27 cellular contexts compared by ENCODE assay signal in genomic region chr5:63495225-63495624, GRCh38.
A peak's percentile ranks its signal among the peaks of the same experiment; 100 is the strongest.
DNase-seq lines count a peak whose midpoint lies in the region; ATAC-seq, FAIRE-seq and TF ChIP-seq lines count a peak whose summit lies in the region.
"Had no signal": no experiment of that assay in that cellular context is flagged by ENCODE, and none has a peak within 500 bp of the region (broad histone marks: within the 10 kb centered on the region; RNA-seq: fewer than 3 reads in every experiment).

No MANE protein-coding gene starts in this region.

- no peak for FAIRE-seq in H1 (lab: Jason Lieb, UNC)
- FAIRE-seq: A204.1, GM12878, GM12892, GM18507 had no signal

- peaks cover 5% of the 10 kb centered on the region; the same call in 1 of the 2 replicates for H3F3A ChIP-seq in MM.1S (ENCODE audit: insufficient read depth, low read length)

- H2BK20ac ChIP-seq in H1 (ENCODE audit: low read length) = no peak overlapping the region

- no peak overlapping the region for H3K27ac ChIP-seq in MM.1S (ENCODE audit: low read length)
- no peak overlapping the region for H3K27ac ChIP-seq in H1 (ENCODE audit: low read depth, low read length)
- H3K27ac ChIP-seq in mesendoderm (ENCODE audit: low read depth, low read length) = no peak overlapping the region
- H3K27ac ChIP-seq in foreskin keratinocyte = no peak overlapping the region
- H3K27ac ChIP-seq: BLaER1 had no signal

- H3K23me2 ChIP-seq in H1 (ENCODE audit: low read depth, low read length) = no peaks in the 10 kb centered on the region

- H4K91ac ChIP-seq in H1 (replicated peaks; ENCODE audit: insufficient read length, low read length) = no peak overlapping the region

- H3K36me3 ChIP-seq in MM.1S (replicated peaks; ENCODE audit: insufficient read depth, low read length) (no peaks in the 10 kb centered on the region), H1 (ENCODE audit: control insufficient read depth in 2 of 4, insufficient read depth in 4 of 4, low read length in 3 of 4) (no peaks in the 10 kb centered on the region), mesendoderm (ENCODE audit: control insufficient read depth, insufficient read depth, low read length) (no peaks in the 10 kb centered on the region)
- H3K36me3 ChIP-seq: BE2C, BLaER1 had no signal

- no peak for TF ChIP-seq POLR2A in H1 (IDR thresholded peaks at IDR 0.05; ENCODE audit: control extremely low read depth in 1 of 2, low read depth in 2 of 2, low read length in 2 of 2)

- H3K4me3 ChIP-seq in MM.1S (ENCODE audit: low read length) (no peak overlapping the region), H1 (ENCODE audit: extremely low read depth in 1 of 4, insufficient read depth in 2 of 4, low read depth in 3 of 4, low read length in 4 of 4) (no peak overlapping the region), mesendoderm (ENCODE audit: low read length) (no peak overlapping the region)
- H3K4me3 ChIP-seq: BLaER1, GM12878 had no signal

- H2BK5ac ChIP-seq in H1 (ENCODE audit: low read depth, low read length) (no peak overlapping the region), mesendoderm (ENCODE audit: low read length) (no peak overlapping the region)

- no peak overlapping the region for H2BK12ac ChIP-seq in H1 (ENCODE audit: low read depth, low read length)

- no peaks in the 10 kb centered on the region for H3K79me1 ChIP-seq in H1 (ENCODE audit: low read depth, low read length)
- H3K79me1 ChIP-seq in mesendoderm (ENCODE audit: low read length) = no peaks in the 10 kb centered on the region

- H2BK120ac ChIP-seq in H1 (replicated peaks; ENCODE audit: low read depth, low read length) (no peak overlapping the region), mesendoderm (ENCODE audit: low read depth, low read length) (no peak overlapping the region)

- H3K18ac ChIP-seq in H1 (ENCODE audit: extremely low read depth, low read length) (0 out of 2 replicates have a peak overlapping the region, but pooled peaks have one; percentile 9), mesendoderm (ENCODE audit: low read length) (no peak overlapping the region)

- no peaks in the 10 kb centered on the region for H3K79me2 ChIP-seq in MM.1S (ENCODE audit: low read length)
- H3K79me2 ChIP-seq in H1 (ENCODE audit: control insufficient read depth in 1 of 2, insufficient read depth in 2 of 2, low read length in 2 of 2) = no peaks in the 10 kb centered on the region
- no peaks in the 10 kb centered on the region for H3K79me2 ChIP-seq in mesendoderm (ENCODE audit: control insufficient read depth, insufficient read depth, low read length)

- no peaks in the 10 kb centered on the region for H3K9me3 ChIP-seq in MM.1S (replicated peaks; ENCODE audit: insufficient read depth, low read length)
- H3K9me3 ChIP-seq in H1 (ENCODE audit: insufficient read depth in 2 of 2, low read depth in 1 of 2, low read length in 1 of 2) = no peaks in the 10 kb centered on the region
- H3K9me3 ChIP-seq: BE2C, BLaER1 had no signal

- H3K23ac ChIP-seq in H1 (ENCODE audit: insufficient read length) (no peak overlapping the region), mesendoderm (ENCODE audit: low read length) (no peak overlapping the region)

- no peak overlapping the region for H4K5ac ChIP-seq in H1 (ENCODE audit: insufficient read length, low read depth, low read length)
- no peak overlapping the region for H4K5ac ChIP-seq in mesendoderm (ENCODE audit: low read length)

- no peaks in the 10 kb centered on the region for H3K9me2 ChIP-seq in MM.1S (replicated peaks; ENCODE audit: insufficient read depth, low read length)

- DNase-seq in MM.1S = no peak
- DNase-seq in H1 (ENCODE audit: low read depth in 1 of 2, low spot score in 2 of 2) = no peak
- peak; percentile 38 for DNase-seq in mesendoderm
- no peak for DNase-seq in SHP77 (lab: John Stamatoyannopoulos, UW)
- DNase-seq in foreskin keratinocyte = no peak
- DNase-seq: 8988T; ACHN; BE2C; C1 segment of cervical spinal cord; CD4-positive, alpha-beta memory T cell; CD4-positive, CD25-positive, alpha-beta regulatory T cell; CD8-positive, alpha-beta memory T cell; COR-L47; DMS 273 treated with DMSO at 0.1 percent for 48 hours; DMS153; DMS53; DMS79; DND-41; EL; GDM1 had no signal

- H3K27me3 ChIP-seq in MM.1S (replicated peaks; ENCODE audit: insufficient read depth, low read length) = no peaks in the 10 kb centered on the region
- no peaks in the 10 kb centered on the region for H3K27me3 ChIP-seq in H1 (replicated peaks in 1 of 4; ENCODE audit: control insufficient read depth in 3 of 4, extremely low read depth in 1 of 4, insufficient read depth in 3 of 4, low read length in 3 of 4)
- no peaks in the 10 kb centered on the region for H3K27me3 ChIP-seq in mesendoderm (ENCODE audit: insufficient read depth, low read length, poor library complexity)
- H3K27me3 ChIP-seq in foreskin keratinocyte = no peaks in the 10 kb centered on the region
- H3K27me3 ChIP-seq: BLaER1 had no signal

- no peak for TF ChIP-seq EP300 in H1 (IDR thresholded peaks at IDR 0.05; ENCODE audit: borderline replicate concordance in 1 of 2, low read depth in 2 of 2, low read length in 2 of 2)

- no peak for ATAC-seq in HG03139 (IDR thresholded peaks at IDR 0.05; ENCODE audit: unreplicated experiment)
- no peak for ATAC-seq in foreskin keratinocyte
- ATAC-seq in HG03469 (IDR thresholded peaks at IDR 0.05; ENCODE audit: unreplicated experiment) = no peak
- ATAC-seq: GM12878 had no signal

- CTCF ChIA-PET in H1 (lab: Charles Lee; ENCODE audit: partially characterized antibody) = no interaction called here

- H3K14ac ChIP-seq in H1 (ENCODE audit: insufficient read length) = no peak overlapping the region

- H2AFZ ChIP-seq in MM.1S (ENCODE audit: low read length) (peak overlapping the region; percentile 8; the same call in 1 of the 2 replicates), H1 (ENCODE audit: low read length) (peak overlapping the region; percentile 86)

- H3K4ac ChIP-seq in H1 (replicated peaks; ENCODE audit: insufficient read length, low read depth, low read length) (no peak overlapping the region), mesendoderm (ENCODE audit: low read depth, low read length) (no peak overlapping the region)

- H4K20me1 ChIP-seq in MM.1S (ENCODE audit: insufficient read depth, low read length) (no peaks in the 10 kb centered on the region), H1 (replicated peaks in 1 of 2; ENCODE audit: control insufficient read depth in 1 of 2, insufficient read depth in 2 of 2, low read length in 2 of 2) (no peaks in the 10 kb centered on the region)
- H4K20me1 ChIP-seq: BLaER1 had no signal

- H2BK15ac ChIP-seq in H1 (ENCODE audit: low read length) (no peak overlapping the region), mesendoderm (replicated peaks; ENCODE audit: low read depth) (no peak overlapping the region)

- H3K4me2 ChIP-seq in MM.1S (ENCODE audit: low read depth, low read length) (no peak overlapping the region; the same call in 1 of the 2 replicates), H1 (ENCODE audit: insufficient read depth in 1 of 2, low read depth in 2 of 2, low read length in 2 of 2) (no peak overlapping the region; a peak in 1 of 4 replicates), mesendoderm (ENCODE audit: low read length) (no peak overlapping the region)
- H3K4me2 ChIP-seq: BLaER1 had no signal

- H3K4me1 ChIP-seq in MM.1S (ENCODE audit: low read length) (peaks cover 17% of the 10 kb centered on the region), H1 (replicated peaks in 1 of 4; ENCODE audit: control insufficient read depth in 3 of 4, insufficient read depth in 4 of 4, low read length in 3 of 4) (peaks cover 0 to 2% (median 0%) of the 10 kb centered on the region in 4 experiments; a peak in 1 of 7 replicates), mesendoderm (ENCODE audit: control insufficient read depth, low read depth, low read length) (no peaks in the 10 kb centered on the region), foreskin keratinocyte (no peaks in the 10 kb centered on the region)
- H3K4me1 ChIP-seq: BE2C had no signal

- TF ChIP-seq CTCF in MM.1S (IDR thresholded peaks at IDR 0.05; ENCODE audit: low read length) (no peak), H1 (IDR thresholded peaks at IDR 0.05; ENCODE audit: control extremely low read depth in 1 of 3, insufficient read depth in 1 of 3, low read depth in 1 of 3, low read length in 3 of 3) (no peak), foreskin keratinocyte (conservative IDR thresholded peaks at IDR 0.05) (no peak)

- TF ChIP-seq RAD21 in H1 (IDR thresholded peaks at IDR 0.05 in 1 of 2, conservative IDR thresholded peaks at IDR 0.05 in 1 of 2; ENCODE audit: low read depth in 2 of 2, low read length in 2 of 2) = no peak

- H3K56ac ChIP-seq in H1 (replicated peaks; ENCODE audit: insufficient read length, low read depth, low read length) (no peak overlapping the region), mesendoderm (ENCODE audit: low read length) (no peak overlapping the region)

- no peak overlapping the region for H2AK5ac ChIP-seq in H1 (ENCODE audit: low read depth, low read length)
- no peak overlapping the region for H2AK5ac ChIP-seq in mesendoderm (ENCODE audit: low read length)

- H4K8ac ChIP-seq in H1 (ENCODE audit: extremely low read depth, insufficient read depth, low read length) (no peak overlapping the region), mesendoderm (ENCODE audit: low read depth, low read length) (no peak overlapping the region)

- POLR2A ChIA-PET in H1 (lab: Charles Lee; ENCODE audit: partially characterized antibody) = no interaction called here

- no peak overlapping the region for H3K9ac ChIP-seq in MM.1S (ENCODE audit: low read length)
- no peak overlapping the region for H3K9ac ChIP-seq in H1 (replicated peaks in 1 of 4; ENCODE audit: extremely low read depth in 1 of 4, low read depth in 3 of 4, low read length in 3 of 4)
- H3K9ac ChIP-seq in mesendoderm (ENCODE audit: low read length) = no peak overlapping the region
- H3K9ac ChIP-seq: BLaER1 had no signal

TF ChIP-seq in H1, 55 proteins besides CTCF, POLR2A, EP300 and RAD21:
- TF ChIP-seq TEAD4 (IDR thresholded peaks at IDR 0.05; ENCODE audit: low read depth, low read length) (0 out of 2 replicates have a peak, but pooled peaks have one; percentile 24), RBBP5 (IDR thresholded peaks at IDR 0.05; ENCODE audit: borderline replicate concordance, low read depth, low read length) (no peak), TBP (IDR thresholded peaks at IDR 0.05; ENCODE audit: low read depth, low read length) (no peak), KDM5A (IDR thresholded peaks at IDR 0.05; ENCODE audit: low read length) (no peak)
